Comparison of ENCODE assay signal across 8 cellular contexts in the genomic region with DNA sequence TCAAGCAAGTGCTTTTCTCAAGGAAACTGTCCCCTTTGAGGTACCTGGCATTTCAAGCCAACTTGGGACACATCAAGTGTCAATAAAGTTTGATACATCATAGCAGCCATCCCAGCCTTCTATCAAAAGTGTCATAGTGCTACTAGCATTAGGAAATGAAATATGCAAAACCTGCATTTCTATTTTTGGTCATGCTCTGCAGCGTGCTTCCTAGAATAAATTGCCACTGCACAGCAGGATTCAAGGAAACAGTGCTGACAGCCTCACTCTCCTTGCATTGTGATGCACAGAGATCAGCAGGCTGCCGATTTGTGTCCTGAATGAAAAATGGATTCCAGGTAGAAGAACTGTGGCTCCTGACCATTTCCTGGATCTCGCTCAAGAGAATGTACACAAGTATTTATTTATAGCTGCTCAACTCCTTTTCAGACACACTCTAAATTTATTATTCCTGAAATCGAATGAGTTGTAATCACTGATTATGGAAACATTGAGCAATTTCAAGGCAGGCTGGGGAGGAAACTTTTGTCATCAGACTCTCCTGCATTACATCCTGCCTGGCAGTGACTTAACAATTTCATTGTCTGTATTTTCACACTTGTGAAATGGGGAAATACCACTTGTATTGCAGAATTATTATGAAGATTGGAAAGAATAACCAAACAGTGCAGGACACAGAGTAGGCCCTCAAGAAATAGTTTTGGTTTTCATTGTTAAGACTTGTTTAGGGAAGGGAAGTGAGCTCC.
A peak's percentile ranks its signal among the peaks of the same experiment; 100 is the strongest.
DNase-seq lines count a peak whose midpoint lies in the region; ATAC-seq and TF ChIP-seq lines count a peak whose summit lies in the region.

No MANE protein-coding gene starts in this region.

- no peak for ATAC-seq in foreskin keratinocyte
- peak; percentile 50 for ATAC-seq in stimulated activated naive CD8-positive, alpha-beta T cell treated with anti-CD3 and anti-CD28 coated beads, Interleukin-15, Interleukin-2, amounts not matched to agents 100 U/mL and 50 U/mL, for 24 hours
- ATAC-seq in HG02840 (IDR thresholded peaks at IDR 0.05; ENCODE audit: low FRiP score, unreplicated experiment), result no peak

- no peak for TF ChIP-seq CTCF in foreskin keratinocyte (conservative IDR thresholded peaks at IDR 0.05)

- H3K4me1 ChIP-seq in SJSA1 (replicated peaks) (peaks cover 41% of the 10 kb centered on the region), foreskin keratinocyte (peaks cover 23% of the 10 kb centered on the region)

- no peaks in the 10 kb centered on the region for H3K27me3 ChIP-seq in SJSA1 (replicated peaks)
- no peaks in the 10 kb centered on the region for H3K27me3 ChIP-seq in foreskin keratinocyte

- DNase-seq in NCI-H2227 treated with DMSO at 0.1 percent for 48 hours (lab: John Stamatoyannopoulos, UW), result peak; percentile 6
- no peak for DNase-seq in NCI-H2227 (lab: John Stamatoyannopoulos, UW; ENCODE audit: unreplicated experiment)
- DNase-seq in SJSA1 (ENCODE audit: low read depth in 1 of 2, low spot score in 2 of 2), result peak in 1 of 2 experiments; percentile 37
- DNase-seq in foreskin keratinocyte, result no peak
- no peak for DNase-seq in stimulated activated naive CD8-positive, alpha-beta T cell treated with anti-CD3 and anti-CD28 coated beads, Interleukin-15, Interleukin-2, amounts not matched to agents 100 U/mL and 50 U/mL, for 24 hours
- no peak for DNase-seq in Ammon's horn (ENCODE audit: low spot score)
- no peak for DNase-seq in occipital lobe (lab: John Stamatoyannopoulos, UW)

- H3K4me3 ChIP-seq in SJSA1, result no peak overlapping the region

- H3K27ac ChIP-seq in SJSA1 (peak overlapping the region; percentile 97), foreskin keratinocyte (peak overlapping the region; percentile 86)

- H3K9me3 ChIP-seq in SJSA1 (replicated peaks), result no peaks in the 10 kb centered on the region

- H3K36me3 ChIP-seq in SJSA1, result no peaks in the 10 kb centered on the region
